Comparison of ENCODE assay signal across 26 cellular contexts in genomic region chr14:58014778-58015177, GRCh38.
"Had no signal": no experiment of that assay in that cellular context is flagged by ENCODE, and none has a peak within 500 bp of the region (broad histone marks: within the 10 kb centered on the region; RNA-seq: fewer than 3 reads in every experiment).

No MANE protein-coding gene starts in this region.

- H3K9me3 ChIP-seq: colonic mucosa, mucosa of descending colon, testis, vagina had no signal

- DNase-seq: activated B cell treated with CpG ODN at 0.5 μM for 24 hours; activated CD4-positive, alpha-beta T cell treated with anti-CD3 and anti-CD28 coated beads for 36 hours; activated CD4-positive, alpha-beta T cell treated with anti-CD3 and anti-CD28 coated beads, Interleukin-2, amount 50 U/mL, for 4 hours; activated CD8-positive, alpha-beta memory T cell treated with anti-CD3 and anti-CD28 coated beads for 24 hours; activated CD8-positive, alpha-beta memory T cell treated with anti-CD3 and anti-CD28 coated beads, Interleukin-2, amount 50 U/mL, for 4 hours; activated naive CD4-positive, alpha-beta T cell; activated T-cell treated with anti-CD3 and anti-CD28 coated beads, Interleukin-2, amount 50 U/mL, for 24 hours; central memory CD4-positive, alpha-beta T cell; colonic mucosa; dorsolateral prefrontal cortex; heart right ventricle; left colon; mesenchymal stem cell; mucosa of descending colon; occipital lobe; posterior cingulate gyrus; small intestine; stimulated activated CD4-positive, alpha-beta T cell treated with anti-CD3 and anti-CD28 coated beads, Interleukin-2, amount 100 ng/mL, for 24 hours; stimulated activated naive CD4-positive, alpha-beta T cell; T1000; testis; trophoblast cell had no signal

- H3K27me3 Mint-ChIP-seq: activated B cell treated with CpG ODN at 0.5 μM for 24 hours had no signal

- H3K27ac ChIP-seq: colonic mucosa, dorsolateral prefrontal cortex, heart right ventricle, testis, vagina had no signal

- H3K9me3 Mint-ChIP-seq: activated B cell treated with CpG ODN at 0.5 μM for 24 hours; activated T-helper 2 cell treated with anti-CD3 and anti-CD28 coated beads, Interferon-gamma antibody, Interleukin-2, Interleukin-4, amounts not matched to agents 10 μg/mL and 5 μg/mL and 100 μg/mL, durations not matched to agents 14 hours and 24 hours and 36 hours had no signal

- H3K36me3 Mint-ChIP-seq: activated naive CD8-positive, alpha-beta T cell had no signal

- H3K4me3 ChIP-seq: colonic mucosa, dorsolateral prefrontal cortex, heart right ventricle, mucosa of descending colon, testis, vagina had no signal

- H3K4me1 ChIP-seq: colonic mucosa, heart right ventricle, testis, vagina had no signal

- H3K4me1 Mint-ChIP-seq: activated B cell treated with CpG ODN at 0.5 μM for 24 hours; activated CD4-positive, alpha-beta T cell treated with anti-CD3 and anti-CD28 coated beads for 36 hours had no signal

- H3K36me3 ChIP-seq: colonic mucosa, heart right ventricle, vagina had no signal

- H3K27me3 ChIP-seq: colonic mucosa, dorsolateral prefrontal cortex, heart right ventricle, testis, vagina had no signal

- H3K4me3 Mint-ChIP-seq: activated B cell treated with CpG ODN at 0.5 μM for 24 hours; activated CD4-positive, alpha-beta T cell treated with anti-CD3 and anti-CD28 coated beads for 36 hours; activated naive CD8-positive, alpha-beta T cell; activated T-cell treated with anti-CD3 and anti-CD28 coated beads, Interleukin-2, amount 50 U/mL, for 24 hours had no signal

- H3K27ac Mint-ChIP-seq: activated B cell treated with CpG ODN at 0.5 μM for 24 hours; activated CD4-positive, alpha-beta T cell treated with anti-CD3 and anti-CD28 coated beads for 36 hours; activated naive CD8-positive, alpha-beta T cell; activated T-cell treated with anti-CD3 and anti-CD28 coated beads, Interleukin-2, amount 50 U/mL, for 24 hours; activated T-helper 2 cell treated with anti-CD3 and anti-CD28 coated beads, Interferon-gamma antibody, Interleukin-2, Interleukin-4, amounts not matched to agents 10 μg/mL and 5 μg/mL and 100 μg/mL, durations not matched to agents 14 hours and 24 hours and 36 hours had no signal

- ATAC-seq: activated CD4-positive, alpha-beta T cell treated with anti-CD3 and anti-CD28 coated beads for 36 hours; heart right ventricle; left colon; mucosa of descending colon; sciatic nerve had no signal
